In genomic region chr2:67215214-67215613, GRCh38 we compare ENCODE assay signal across 8 cellular contexts.
A peak's percentile ranks its signal among the peaks of the same experiment; 100 is the strongest.
DNase-seq lines count a peak whose midpoint lies in the region; TF ChIP-seq lines count a peak whose summit lies in the region.

No MANE protein-coding gene starts in this region.

- H3K4me1 Mint-ChIP-seq in MCF 10A (ENCODE audit: insufficient read depth, unreplicated experiment) = peaks cover 6% of the 10 kb centered on the region
- H3K4me1 Mint-ChIP-seq in T-helper 2 cell treated with Interferon-gamma antibody and Interleukin-4, amounts not matched to agents 5 μg/mL and 100 μg/mL, for 36 hours (ENCODE audit: low read depth) = no peaks in the 10 kb centered on the region

- no peak overlapping the region for H3K27ac ChIP-seq in breast epithelium
- H3K27ac ChIP-seq in SJSA1 = no peak overlapping the region
- peak overlapping the region; percentile 52 to 74 (median 64) for H3K27ac ChIP-seq in transverse colon

- H3K4me3 ChIP-seq in breast epithelium (no peak overlapping the region), SJSA1 (no peak overlapping the region), transverse colon (no peak overlapping the region)

- peak overlapping the region; percentile 21 for H3K4me3 Mint-ChIP-seq in MCF 10A (ENCODE audit: unreplicated experiment)
- H3K4me3 Mint-ChIP-seq in T-helper 2 cell treated with Interferon-gamma antibody and Interleukin-4, amounts not matched to agents 5 μg/mL and 100 μg/mL, for 36 hours = no peak overlapping the region

- CTCF ChIA-PET in MCF 10A (lab: Yijun Ruan, JAX) = interaction anchor here (0.6 to 2.0 kb wide), 11 partner anchors 11 to 817 kb away, joined by 3 to 6 read pairs (median 4); no protein-coding TSS in a partner anchor

- peaks cover 6% of the 10 kb centered on the region for H3K9me3 Mint-ChIP-seq in MCF 10A (ENCODE audit: unreplicated experiment)
- no peaks in the 10 kb centered on the region for H3K9me3 Mint-ChIP-seq in T-helper 2 cell treated with Interferon-gamma antibody and Interleukin-4, amounts not matched to agents 5 μg/mL and 100 μg/mL, for 36 hours

- no peaks in the 10 kb centered on the region for H3K27me3 ChIP-seq in breast epithelium
- H3K27me3 ChIP-seq in SJSA1 (replicated peaks) = no peaks in the 10 kb centered on the region
- no peaks in the 10 kb centered on the region for H3K27me3 ChIP-seq in transverse colon

- H3K36me3 ChIP-seq in breast epithelium (no peaks in the 10 kb centered on the region), SJSA1 (no peaks in the 10 kb centered on the region), transverse colon (no peaks in the 10 kb centered on the region)

- WGBS in transverse colon (ENCODE audit: low coverage in 1 of 2), 2 donors = 31% methylated on average over 8 of the region's 8 CpGs; no CpG with 5 or more reads in 1 of the 2 donors

- H3K4me1 ChIP-seq in breast epithelium (no peaks in the 10 kb centered on the region), SJSA1 (replicated peaks) (no peaks in the 10 kb centered on the region), transverse colon (peaks cover 0 to 9% (median 0%) of the 10 kb centered on the region in 4 donors)

- H3K27ac Mint-ChIP-seq in MCF 10A (ENCODE audit: low read depth, unreplicated experiment) = peak overlapping the region; percentile 32
- no peak overlapping the region for H3K27ac Mint-ChIP-seq in T-helper 2 cell treated with Interferon-gamma antibody and Interleukin-4, amounts not matched to agents 5 μg/mL and 100 μg/mL, for 36 hours

- peak; percentile 76 for DNase-seq in MCF 10A (ENCODE audit: unreplicated experiment)
- DNase-seq in breast epithelium (ENCODE audit: low spot score in 2 of 2) = no peak
- peak; percentile 10 to 43 for DNase-seq in SJSA1 (ENCODE audit: low read depth in 1 of 2, low spot score in 2 of 2)
- peak; percentile 73 for DNase-seq in hepatic stellate cell (ENCODE audit: low spot score)
- peak; percentile 26 for DNase-seq in transverse colon
- DNase-seq in T-helper 2 cell treated with Interferon-gamma antibody and Interleukin-4, amounts not matched to agents 5 μg/mL and 100 μg/mL, for 36 hours (ENCODE audit: low spot score) = no peak
- no peak for DNase-seq in NCI-H2196 (lab: John Stamatoyannopoulos, UW; ENCODE audit: unreplicated experiment)
- DNase-seq in T-helper 9 cell = no peak

- BruUV-seq in MCF 10A (replicated peaks; lab: Mats Ljungman, UMichigan) = no TSS peak

- intact Hi-C loops in MCF 10A (cut with micrococcal nuclease) (loop anchor here (1.0 to 5.0 kb wide), 7 partner anchors 107 to 817 kb away; no protein-coding TSS in a partner anchor), breast epithelium (cut with DNase I; ENCODE audit: low total_unique reads) (no loop called here), transverse colon (cut with DNase I; ENCODE audit: low total_unique reads) (loop anchor here (10.0 kb wide), 3 partner anchors 350 to 640 kb away; no protein-coding TSS in a partner anchor)

- POLR2A ChIA-PET in MCF 10A (lab: Yijun Ruan, JAX) = interaction anchor here (0.6 to 1.9 kb wide), 4 partner anchors 299 to 781 kb away, joined by 3 to 15 read pairs (median 3); partner anchors contain the start of gene MEIS1

- no peak for TF ChIP-seq POLR2A in breast epithelium (IDR thresholded peaks at IDR 0.05)
- TF ChIP-seq POLR2A in transverse colon (IDR thresholded peaks at IDR 0.05) = no peak

- no peaks in the 10 kb centered on the region for H3K27me3 Mint-ChIP-seq in MCF 10A (ENCODE audit: insufficient read depth, unreplicated experiment)
- H3K27me3 Mint-ChIP-seq in T-helper 2 cell treated with Interferon-gamma antibody and Interleukin-4, amounts not matched to agents 5 μg/mL and 100 μg/mL, for 36 hours (ENCODE audit: low read depth) = no peaks in the 10 kb centered on the region

- in situ Hi-C loops in transverse colon (cut with MboI; ENCODE audit: low pct_ligation_motif_present in 1 of 4, low pct_unique_long_range_greater_than_20kb in 1 of 4, low sequenced_read_pairs in 3 of 4) = no loop called here

- no peaks in the 10 kb centered on the region for H3K36me3 Mint-ChIP-seq in MCF 10A (ENCODE audit: insufficient read depth, unreplicated experiment)
- H3K36me3 Mint-ChIP-seq in T-helper 2 cell treated with Interferon-gamma antibody and Interleukin-4, amounts not matched to agents 5 μg/mL and 100 μg/mL, for 36 hours (ENCODE audit: low read depth) = no peaks in the 10 kb centered on the region

- TF ChIP-seq EP300 in transverse colon (IDR thresholded peaks at IDR 0.05; ENCODE audit: low read depth) = no peak

- H3K9me3 ChIP-seq in breast epithelium (no peaks in the 10 kb centered on the region), SJSA1 (replicated peaks) (no peaks in the 10 kb centered on the region), transverse colon (no peaks in the 10 kb centered on the region)

- peak; percentile 77 for TF ChIP-seq CTCF in MCF 10A (IDR thresholded peaks at IDR 0.05; ENCODE audit: unreplicated experiment)
- TF ChIP-seq CTCF in breast epithelium (IDR thresholded peaks at IDR 0.05) = no peak
- TF ChIP-seq CTCF in transverse colon (IDR thresholded peaks at IDR 0.05) = peak; percentile 33 to 44 (median 35)

Comparison
In these comparisons a context has a peak if more than half of its experiments do, and no peak if none do; other contexts are left out.
1. DNase-seq: peak in MCF 10A (single experiment), SJSA1 (2 of 2), hepatic stellate cell (single experiment) and transverse colon (single experiment); none in breast epithelium (0 of 2), T-helper 2 cell treated with Interferon-gamma antibody and Interleukin-4, amounts not matched to agents 5 μg/mL and 100 μg/mL, for 36 hours (single experiment), NCI-H2196 (single experiment) and T-helper 9 cell (single experiment).
2. CTCF ChIP-seq: peak in MCF 10A (single experiment) and transverse colon (5 of 5); none in breast epithelium (0 of 3).
3. H3K27ac ChIP-seq: peak in transverse colon (4 of 4); none in breast epithelium (0 of 2) and SJSA1 (single experiment).